8 cellular contexts compared by ENCODE assay signal in genomic region chr1:153944005-153944821, GRCh38. TPM values are rescaled to one million over a fixed set of nuclear protein-coding genes. Genes with fewer than 3 reads are reported as not detected.
DNase-seq lines count a peak whose midpoint lies in the region; ATAC-seq and TF ChIP-seq lines count a peak whose summit lies in the region.

No MANE protein-coding gene starts in this region.

- POLR2A ChIA-PET in CD4-positive, alpha-beta T cell (lab: Charles Lee), result interaction anchor here (0.9 to 5.0 kb wide), 17 partner anchors 10 to 276 kb away, joined by 3 to 143 read pairs (median 12); partner anchors contain the start of genes CREB3L4, CRTC2, GATAD2B and INTS3

- H3K9me2 ChIP-seq in Karpas-422 (replicated peaks; ENCODE audit: insufficient read depth, low read length), result no peaks in the 10 kb centered on the region

- no peak for ATAC-seq in CD4-positive, alpha-beta T cell (ENCODE audit: poor library complexity)
- ATAC-seq in central memory CD8-positive, alpha-beta T cell (replicated peaks; ENCODE audit: extremely low read depth, poor library complexity, severe bottlenecking), result no peak
- ATAC-seq in HG03045 (IDR thresholded peaks at IDR 0.05; ENCODE audit: unreplicated experiment) (no peak), GM21619 (IDR thresholded peaks at IDR 0.05; ENCODE audit: unreplicated experiment) (no peak)

- no peaks in the 10 kb centered on the region for H3K27me3 Mint-ChIP-seq in CD4-positive, alpha-beta T cell
- no peaks in the 10 kb centered on the region for H3K27me3 Mint-ChIP-seq in central memory CD8-positive, alpha-beta T cell
- H3K27me3 Mint-ChIP-seq in nephron progenitor cell (ENCODE audit: low read depth, poor library complexity), result no peaks in the 10 kb centered on the region

- no peaks in the 10 kb centered on the region for H3K27me3 ChIP-seq in CD4-positive, alpha-beta T cell (ENCODE audit: control insufficient read depth, insufficient read depth, low read length)
- H3K27me3 ChIP-seq in Karpas-422 (ENCODE audit: low read length), result no peaks in the 10 kb centered on the region
- H3K27me3 ChIP-seq in BE2C, result no peaks in the 10 kb centered on the region

- no peaks in the 10 kb centered on the region for H3K9me3 Mint-ChIP-seq in CD4-positive, alpha-beta T cell
- no peaks in the 10 kb centered on the region for H3K9me3 Mint-ChIP-seq in central memory CD8-positive, alpha-beta T cell
- no peaks in the 10 kb centered on the region for H3K9me3 Mint-ChIP-seq in nephron progenitor cell

- H3K4me3 ChIP-seq in Karpas-422 (ENCODE audit: low read length), result peak overlapping the region; percentile 78
- H3K4me3 ChIP-seq in BE2C (ENCODE audit: low read depth, low read length), result no peak overlapping the region

- H3K9ac ChIP-seq in Karpas-422 (ENCODE audit: low read length), result peak overlapping the region; percentile 94

- H3K36me3 ChIP-seq in Karpas-422 (ENCODE audit: insufficient read depth, low read length) (peaks cover 17% of the 10 kb centered on the region), BE2C (peaks cover 25% of the 10 kb centered on the region)

- H2AFZ ChIP-seq in Karpas-422 (ENCODE audit: low read length), result no peak overlapping the region

- H4K20me1 ChIP-seq in Karpas-422 (ENCODE audit: insufficient read depth, low read depth, low read length), result no peaks in the 10 kb centered on the region

- peaks cover 83% of the 10 kb centered on the region for H3K36me3 Mint-ChIP-seq in CD4-positive, alpha-beta T cell (ENCODE audit: low read depth)
- H3K36me3 Mint-ChIP-seq in central memory CD8-positive, alpha-beta T cell (ENCODE audit: insufficient read depth), result peaks cover 59% of the 10 kb centered on the region
- peaks cover 24% of the 10 kb centered on the region for H3K36me3 Mint-ChIP-seq in nephron progenitor cell (ENCODE audit: low read depth)

- peak overlapping the region; percentile 89 for H3K4me3 Mint-ChIP-seq in CD4-positive, alpha-beta T cell
- peak overlapping the region; percentile 81 for H3K4me3 Mint-ChIP-seq in central memory CD8-positive, alpha-beta T cell
- H3K4me3 Mint-ChIP-seq in nephron progenitor cell, result peak overlapping the region; percentile 86

- DNase-seq in CD4-positive, alpha-beta T cell, result no peak
- DNase-seq in Karpas-422 (no peak), nephron progenitor cell (no peak), BE2C (no peak), NCI-H1417 (lab: John Stamatoyannopoulos, UW) (no peak)
- no peak for DNase-seq in central memory CD8-positive, alpha-beta T cell (ENCODE audit: low spot score in 2 of 2)

- H3K27ac Mint-ChIP-seq in CD4-positive, alpha-beta T cell, result peak overlapping the region; percentile 86
- peak overlapping the region; percentile 95 for H3K27ac Mint-ChIP-seq in central memory CD8-positive, alpha-beta T cell (ENCODE audit: low read depth)
- no peak overlapping the region for H3K27ac Mint-ChIP-seq in nephron progenitor cell

- H3K9me3 ChIP-seq in CD4-positive, alpha-beta T cell (ENCODE audit: control insufficient read depth, low read length), result no peaks in the 10 kb centered on the region
- H3K9me3 ChIP-seq in Karpas-422 (ENCODE audit: low read length) (no peaks in the 10 kb centered on the region), BE2C (no peaks in the 10 kb centered on the region)

- intact Hi-C loops in CD4-positive, alpha-beta T cell (cut with DNase I, micrococcal nuclease), result loop anchor here in 1 of 2 experiments (2.0 kb wide), 1 partner anchor 123 kb away; no protein-coding TSS in a partner anchor

- H3K27ac ChIP-seq in CD4-positive, alpha-beta T cell (ENCODE audit: low read depth, low read length), result peak overlapping the region; percentile 94
- H3K27ac ChIP-seq in Karpas-422 (ENCODE audit: low read length), result peak overlapping the region; percentile 96

- H3K4me2 ChIP-seq in Karpas-422 (ENCODE audit: low read depth, low read length, poor library complexity, severe bottlenecking), result peak overlapping the region; percentile 98

- H3K79me2 ChIP-seq in Karpas-422 (ENCODE audit: low read length), result peaks cover 32% of the 10 kb centered on the region

- CTCF ChIA-PET in CD4-positive, alpha-beta T cell (lab: Charles Lee), result interaction anchor here (0.9 to 3.5 kb wide), 10 partner anchors 14 to 147 kb away, joined by 3 to 31 read pairs (median 6); partner anchors contain the start of genes CREB3L4, CRTC2, GATAD2B and RAB13

- H3K4me1 ChIP-seq in Karpas-422 (ENCODE audit: low read length) (peaks cover 37% of the 10 kb centered on the region), BE2C (no peaks in the 10 kb centered on the region)

- TF ChIP-seq CTCF in CD4-positive, alpha-beta T cell (IDR thresholded peaks at IDR 0.05), result no peak
- TF ChIP-seq CTCF in nephron progenitor cell (IDR thresholded peaks at IDR 0.05) (no peak), BE2C (IDR thresholded peaks at IDR 0.05; ENCODE audit: low read depth, low read length) (no peak)

- H3K4me1 Mint-ChIP-seq in CD4-positive, alpha-beta T cell (ENCODE audit: low read depth), result peaks cover 41% of the 10 kb centered on the region
- peaks cover 54% of the 10 kb centered on the region for H3K4me1 Mint-ChIP-seq in central memory CD8-positive, alpha-beta T cell
- H3K4me1 Mint-ChIP-seq in nephron progenitor cell, result peaks cover 36% of the 10 kb centered on the region

RNA-seq across cellular contexts. Expression of gene DENND4B, which starts 2.3 kb away (rescaled TPM):
- total RNA-seq in CD4-positive, alpha-beta T cell, result 10 to 100 TPM; 87.0 to 98.7 TPM
- 39.6 and 65.2 TPM in 2 replicates for total RNA-seq in Karpas-422 (2014; rRNA removed; shearing (Covaris generic); ENCODE audit: low replicate concordance)
- polyA plus RNA-seq in BE2C (2012; ENCODE audit: insufficient read depth, insufficient read length, low read depth), result 167 TPM

RNA-seq across cellular contexts. Expression of gene CRTC2, which starts 14.2 kb away (rescaled TPM):
- 100 to 1,000 TPM; 147 to 152 TPM for total RNA-seq in CD4-positive, alpha-beta T cell
- 27.9 and 28.3 TPM in 2 replicates for total RNA-seq in Karpas-422 (2014; rRNA removed; shearing (Covaris generic); ENCODE audit: low replicate concordance)
- polyA plus RNA-seq in BE2C (2012; ENCODE audit: insufficient read depth, insufficient read length, low read depth), result 43.8 TPM

RNA-seq across cellular contexts. Expression of gene SLC39A1, which starts 19.1 kb away (rescaled TPM):
- total RNA-seq in CD4-positive, alpha-beta T cell, result 1 to 10 TPM; 6.4 to 6.9 TPM
- total RNA-seq in Karpas-422 (2014; rRNA removed; shearing (Covaris generic); ENCODE audit: low replicate concordance), result 27.1 and 59.5 TPM in 2 replicates
- polyA plus RNA-seq in BE2C (2012; ENCODE audit: insufficient read depth, insufficient read length, low read depth), result 88.3 TPM

RNA-seq across cellular contexts. Expression of gene GATAD2B, which starts 21.4 kb away (rescaled TPM):
- 10 to 100 TPM; 51.6 to 52.3 TPM for total RNA-seq in CD4-positive, alpha-beta T cell
- total RNA-seq in Karpas-422 (2014; rRNA removed; shearing (Covaris generic); ENCODE audit: low replicate concordance), result 12.0 and 21.8 TPM in 2 replicates
- 15.1 TPM for polyA plus RNA-seq in BE2C (2012; ENCODE audit: insufficient read depth, insufficient read length, low read depth)

RNA-seq across cellular contexts. Expression of gene CREB3L4, which starts 23.5 kb away (rescaled TPM):
- 1 to 10 TPM; 2.9 to 3.9 TPM for total RNA-seq in CD4-positive, alpha-beta T cell
- total RNA-seq in Karpas-422 (2014; rRNA removed; shearing (Covaris generic); ENCODE audit: low replicate concordance), result 22.2 and 44.0 TPM in 2 replicates
- 14.1 TPM for polyA plus RNA-seq in BE2C (2012; ENCODE audit: insufficient read depth, insufficient read length, low read depth)
